ENCODE assay signal across 8 cellular contexts in genomic region chr7:69088185-69088584, GRCh38.
"Had no signal": no experiment of that assay in that cellular context is flagged by ENCODE, and none has a peak within 500 bp of the region (broad histone marks: within the 10 kb centered on the region; RNA-seq: fewer than 3 reads in every experiment).

No MANE protein-coding gene starts in this region.

- ATAC-seq: GM12878 had no signal

- FAIRE-seq: G401.6, GM12878, GM12891, GM12892, GM18507, GM19239 had no signal

- DNase-seq: GDM1, GF-D8 had no signal

- H3K4me3 ChIP-seq: GM12878 had no signal
